ENCODE assay signal across 7 cellular contexts in genomic region chr10:3803884-3804741, GRCh38. TPM values are rescaled to one million over a fixed set of nuclear protein-coding genes. Genes with fewer than 3 reads are reported as not detected.
A peak's percentile ranks its signal among the peaks of the same experiment; 100 is the strongest.
DNase-seq lines count a peak whose midpoint lies in the region; ATAC-seq lines count a peak whose summit lies in the region.

No MANE protein-coding gene starts in this region.

- no peak overlapping the region for H3K4me3 ChIP-seq in effector memory CD4-positive, alpha-beta T cell (ENCODE audit: insufficient read depth, low read depth, low read length, poor library complexity, severe bottlenecking)
- no peak overlapping the region for H3K4me3 ChIP-seq in trophoblast cell (ENCODE audit: low read depth, low read length)

- H3K36me3 ChIP-seq in effector memory CD4-positive, alpha-beta T cell (ENCODE audit: control insufficient read depth, insufficient read depth, low read length) = no peaks in the 10 kb centered on the region
- H3K36me3 ChIP-seq in trophoblast cell (ENCODE audit: control insufficient read depth in 1 of 2, insufficient read depth in 2 of 2, low read length in 2 of 2) = no peaks in the 10 kb centered on the region

- H3K27ac ChIP-seq in effector memory CD4-positive, alpha-beta T cell (ENCODE audit: insufficient read depth, low read length, poor library complexity, severe bottlenecking) = peak overlapping the region; percentile 99
- H3K27ac ChIP-seq in trophoblast cell (ENCODE audit: low read depth, low read length) = peak overlapping the region; percentile 89

- no peak overlapping the region for H3K23ac ChIP-seq in trophoblast cell (ENCODE audit: low read length)

- peak overlapping the region; percentile 97 for H2AK5ac ChIP-seq in trophoblast cell (ENCODE audit: low read length)

- peak overlapping the region; percentile 88 for H2AFZ ChIP-seq in trophoblast cell (ENCODE audit: insufficient read depth, low read length, poor library complexity)

- H2BK12ac ChIP-seq in trophoblast cell (ENCODE audit: low read length) = peak overlapping the region; percentile 99

- H3K14ac ChIP-seq in trophoblast cell (ENCODE audit: low read length) = peak overlapping the region; percentile 94

- peaks cover 65% of the 10 kb centered on the region for H3K4me1 ChIP-seq in effector memory CD4-positive, alpha-beta T cell (ENCODE audit: control insufficient read depth, insufficient read depth, low read length, poor library complexity, severe bottlenecking)
- peaks cover 18 to 29% of the 10 kb centered on the region in 2 experiments for H3K4me1 ChIP-seq in trophoblast cell (ENCODE audit: control insufficient read depth in 1 of 2, insufficient read depth in 2 of 2, low read length in 2 of 2)

- H2BK120ac ChIP-seq in trophoblast cell (ENCODE audit: insufficient read depth, low read length, poor library complexity) = peak overlapping the region; percentile 97

- DNase-seq in NCI-H146 (lab: John Stamatoyannopoulos, UW) (peak; percentile 53), trophoblast cell (peak in 1 of 2 donors; percentile 52), GM03348 (ENCODE audit: low spot score) (no peak)
- peak in 2 of 3 donors; percentile 65 for DNase-seq in effector memory CD4-positive, alpha-beta T cell

- H3K4me2 ChIP-seq in trophoblast cell (ENCODE audit: low read length) = peak overlapping the region; percentile 7

- no CpG with 5 or more reads among the region's 13 CpGs for WGBS in trophoblast cell (ENCODE audit: extremely low coverage, insufficient coverage, insufficient read length)

- no peaks in the 10 kb centered on the region for H3K9me3 ChIP-seq in effector memory CD4-positive, alpha-beta T cell (ENCODE audit: control insufficient read depth, low read length)
- H3K9me3 ChIP-seq in trophoblast cell (ENCODE audit: insufficient read depth, low read depth, low read length) = no peaks in the 10 kb centered on the region

- H3K18ac ChIP-seq in trophoblast cell (ENCODE audit: low read length) = peak overlapping the region; percentile 93

- peak overlapping the region; percentile 86 for H4K8ac ChIP-seq in trophoblast cell (ENCODE audit: low read depth, low read length)

- no peaks in the 10 kb centered on the region for H3K27me3 ChIP-seq in effector memory CD4-positive, alpha-beta T cell (replicated peaks; ENCODE audit: control insufficient read depth, insufficient read depth, low read length, poor library complexity, severe bottlenecking)
- no peaks in the 10 kb centered on the region for H3K27me3 ChIP-seq in trophoblast cell (ENCODE audit: insufficient read depth, low read length)

- peak; percentile 51 to 61 for ATAC-seq in activated CD4-positive, CD25-positive, alpha-beta regulatory T cell treated with anti-CD3 and anti-CD28 coated beads, Interleukin-2, amount 50 U/mL, for 24 hours
- ATAC-seq in HG03342 (IDR thresholded peaks at IDR 0.05; ENCODE audit: unreplicated experiment) = no peak
- no peak for ATAC-seq in GM21786 (IDR thresholded peaks at IDR 0.05; ENCODE audit: unreplicated experiment)

- H2BK5ac ChIP-seq in trophoblast cell (ENCODE audit: low read depth, low read length, poor library complexity) = peak overlapping the region; percentile 97

- H3K79me2 ChIP-seq in trophoblast cell (ENCODE audit: control insufficient read depth, insufficient read depth, low read length, poor library complexity) = peaks cover 3% of the 10 kb centered on the region

- H3K79me1 ChIP-seq in trophoblast cell (ENCODE audit: low read length) = peaks cover 38% of the 10 kb centered on the region

- peak overlapping the region; percentile 97 for H4K91ac ChIP-seq in trophoblast cell (ENCODE audit: low read depth, low read length)

- H4K12ac ChIP-seq in trophoblast cell (ENCODE audit: low read depth, low read length) = peak overlapping the region; percentile 11

- H3K9ac ChIP-seq in trophoblast cell (ENCODE audit: low read length) = no peak overlapping the region

- H3K4ac ChIP-seq in trophoblast cell (ENCODE audit: low read depth, low read length) = peak overlapping the region; percentile 63

RNA-seq across cellular contexts. Expression of gene KLF6, which starts 19.1 kb away (rescaled TPM):
- polyA plus RNA-seq in trophoblast cell (2013) = 113 TPM in 2 replicates

Comparison
In these comparisons a context has a peak if more than half of its experiments do, and no peak if none do; other contexts are left out.
1. ATAC-seq: peak in activated CD4-positive, CD25-positive, alpha-beta regulatory T cell treated with anti-CD3 and anti-CD28 coated beads, Interleukin-2, amount 50 U/mL, for 24 hours (2 of 2); none in HG03342 (single experiment) and GM21786 (single experiment).